8 cellular contexts compared by ENCODE assay signal in the genomic region with DNA sequence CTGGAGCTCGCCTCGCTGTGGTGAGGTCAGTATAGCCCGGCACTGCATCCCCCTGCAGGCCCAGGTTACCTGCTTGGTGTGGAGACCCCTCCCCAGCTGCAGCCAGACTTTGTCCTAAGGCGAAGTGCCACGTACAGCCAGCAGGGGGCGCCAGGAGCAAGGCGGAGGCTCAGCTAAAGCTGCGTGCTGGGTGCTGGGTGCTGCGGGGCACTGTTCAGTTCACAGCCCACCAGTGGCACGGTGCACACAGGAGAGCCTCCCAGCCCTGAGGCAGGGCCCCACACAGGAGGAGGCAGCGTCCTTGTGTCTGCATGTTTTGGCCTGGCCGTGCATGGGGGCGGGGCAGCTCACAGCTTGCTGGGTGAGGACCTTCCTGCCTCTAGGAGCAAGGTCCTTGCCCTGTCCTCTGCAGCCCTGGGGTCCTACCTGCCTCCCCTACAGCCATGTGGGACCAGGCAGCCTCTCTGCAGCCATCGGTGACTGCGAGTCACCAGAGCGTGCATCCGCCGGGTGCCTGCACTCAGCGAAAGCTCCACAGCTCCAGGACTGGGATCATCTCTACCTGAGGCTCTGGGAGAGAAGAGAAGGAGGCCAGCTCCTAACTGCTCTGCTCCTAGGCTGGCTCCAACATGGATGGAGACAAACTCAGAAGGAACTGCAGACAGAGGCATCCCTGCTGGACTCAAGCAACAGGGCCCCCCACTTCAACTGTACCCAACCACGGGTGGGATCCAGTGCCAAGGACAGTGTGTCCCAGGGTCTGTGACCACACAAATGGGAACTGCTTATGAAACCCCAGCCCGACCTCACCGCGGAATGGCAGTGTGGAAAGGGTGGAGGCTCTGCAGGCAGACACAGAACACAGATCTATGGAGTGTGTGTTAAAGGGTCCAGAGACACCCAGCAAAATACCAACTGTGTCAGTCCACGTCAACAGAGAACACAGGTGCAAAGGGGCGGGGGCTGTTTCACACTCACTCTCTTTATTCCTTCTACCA. TPM values are rescaled to one million over a fixed set of nuclear protein-coding genes. Genes with fewer than 3 reads are reported as not detected.
DNase-seq lines count a peak whose midpoint lies in the region; ATAC-seq and TF ChIP-seq lines count a peak whose summit lies in the region.

No MANE protein-coding gene starts in this region.

- H3K9me3 Mint-ChIP-seq in activated naive CD8-positive, alpha-beta T cell (ENCODE audit: low read depth), result no peaks in the 10 kb centered on the region

- no peak overlapping the region for H3K4me3 ChIP-seq in heart right ventricle

- H3K27me3 Mint-ChIP-seq in activated naive CD8-positive, alpha-beta T cell, result no peaks in the 10 kb centered on the region

- DNase-seq in CD1c-positive myeloid dendritic cell (ENCODE audit: extremely low spot score) (peak; percentile 75), HK-2 (ENCODE audit: unreplicated experiment) (peak; percentile 67), SKM-1 treated with dmso at 0.1 percent for 144 hours (lab: John Stamatoyannopoulos, UW; ENCODE audit: unreplicated experiment) (peak; percentile 19), heart right ventricle (peak; percentile 58 to 72)
- peak; percentile 62 for DNase-seq in stimulated activated CD4-positive, alpha-beta T cell treated with anti-CD3 and anti-CD28 coated beads, Interleukin-12 subunit alpha, Interleukin-12 subunit beta, amount 100 ng/mL, for 4 hours

- ATAC-seq in heart right ventricle (peak in 5 of 8 donors; percentile 5 to 41 (median 21)), HG03039 (IDR thresholded peaks at IDR 0.05; ENCODE audit: unreplicated experiment) (no peak), HG02981 (IDR thresholded peaks at IDR 0.05; ENCODE audit: unreplicated experiment) (no peak)

- H3K4me3 Mint-ChIP-seq in activated naive CD8-positive, alpha-beta T cell, result no peak overlapping the region

- 53 to 56% methylated on average over 24 to 25 of the region's 25 CpGs for WGBS in heart right ventricle, 2 donors

- no peaks in the 10 kb centered on the region for H3K9me3 ChIP-seq in heart right ventricle

- peaks cover 17% of the 10 kb centered on the region for H3K4me1 Mint-ChIP-seq in activated naive CD8-positive, alpha-beta T cell (ENCODE audit: low read depth)

- peaks cover 9 to 47% (median 27%) of the 10 kb centered on the region in 9 donors for H3K4me1 ChIP-seq in heart right ventricle

- peaks cover 2% of the 10 kb centered on the region for H3K36me3 Mint-ChIP-seq in activated naive CD8-positive, alpha-beta T cell

- intact Hi-C loops in heart right ventricle (cut with DNase I), result loop anchor here in 5 of 10 donors (2.0 to 10.0 kb wide), 4 partner anchors 20 to 58 kb away; no protein-coding TSS in a partner anchor

- H3K27me3 ChIP-seq in heart right ventricle, result peaks cover 0 to 8% (median 0%) of the 10 kb centered on the region in 7 donors

- peak; percentile 83 to 99 (median 89) for TF ChIP-seq CTCF in heart right ventricle (IDR thresholded peaks at IDR 0.05)

- H3K27ac Mint-ChIP-seq in activated naive CD8-positive, alpha-beta T cell, result peak overlapping the region; percentile 41

- H3K27ac ChIP-seq in heart right ventricle, result no peak overlapping the region

- H3K36me3 ChIP-seq in heart right ventricle, result peaks cover 0 to 37% (median 0%) of the 10 kb centered on the region in 9 donors

RNA-seq across cellular contexts. Expression of a gene that starts 19.0 kb away (rescaled TPM):
- 10 to 100 TPM in 2 of 10 donors, 1 to 10 TPM in 8; 1.2 to 15.3 (median 4.1) TPM for total RNA-seq in heart right ventricle
- polyA plus RNA-seq in heart right ventricle, result 1 to 10 TPM; 3.5 to 4.7 TPM

Comparison
In these comparisons a context has a peak if more than half of its experiments do, and no peak if none do; other contexts are left out.
1. DNase-seq: peak in every context shown above with its lines; median percentile 75 in CD1c-positive myeloid dendritic cell; 67 in HK-2; 65 in heart right ventricle; 62 in stimulated activated CD4-positive, alpha-beta T cell treated with anti-CD3 and anti-CD28 coated beads, Interleukin-12 subunit alpha, Interleukin-12 subunit beta, amount 100 ng/mL, for 4 hours; 19 in SKM-1 treated with dmso at 0.1 percent for 144 hours.
2. ATAC-seq: peak in heart right ventricle (5 of 8); none in HG03039 (single experiment) and HG02981 (single experiment).